Comparison of ENCODE assay signal across 24 cellular contexts in the genomic region with DNA sequence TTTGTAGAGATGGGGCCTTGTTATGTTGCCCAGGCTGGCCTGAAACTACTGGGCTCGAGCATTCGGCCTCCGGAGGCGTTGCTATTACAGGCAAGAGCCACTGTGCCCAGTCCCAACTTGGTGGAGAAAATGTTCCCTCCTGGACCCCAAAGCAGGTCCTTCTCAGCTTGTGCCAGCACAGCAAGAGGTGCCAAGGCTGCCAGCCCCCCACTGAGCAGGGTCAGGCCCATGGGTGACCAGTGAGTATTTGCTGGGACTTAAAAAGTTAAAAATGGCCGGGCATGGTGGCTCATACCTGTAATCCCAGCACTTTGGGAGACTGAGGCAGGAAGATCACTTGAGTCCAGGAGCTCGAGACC. TPM values are rescaled to one million over a fixed set of nuclear protein-coding genes. Genes with fewer than 3 reads are reported as not detected.
DNase-seq lines count a peak whose midpoint lies in the region; ATAC-seq, FAIRE-seq and TF ChIP-seq lines count a peak whose summit lies in the region.
"Had no signal": no experiment of that assay in that cellular context is flagged by ENCODE, and none has a peak within 500 bp of the region (broad histone marks: within the 10 kb centered on the region; RNA-seq: fewer than 3 reads in every experiment).

No MANE protein-coding gene starts in this region.

- peaks cover 44% of the 10 kb centered on the region for H3K79me1 ChIP-seq in trophoblast cell (ENCODE audit: low read length)

- 88% methylated on average over 6 of the region's 6 CpGs for WGBS in A549 (ENCODE audit: missing lambda C conversion rate)
- WGBS in gastroesophageal sphincter (ENCODE audit: low coverage in 1 of 2), 2 donors = 0 to 63% methylated on average over 1 to 3 of the region's 6 CpGs
- no CpG with 5 or more reads among the region's 6 CpGs for WGBS in trophoblast cell (ENCODE audit: extremely low coverage, insufficient coverage, insufficient read length)

- BruUV-seq in Panc1 (replicated peaks; lab: Mats Ljungman, UMichigan) = no TSS peak

- no peak overlapping the region for H3K18ac ChIP-seq in trophoblast cell (ENCODE audit: low read length)

- no peak overlapping the region for H4K12ac ChIP-seq in trophoblast cell (ENCODE audit: low read depth, low read length)

- peak overlapping the region; percentile 97 to 98 for H3K27ac ChIP-seq in A549
- H3K27ac ChIP-seq in Panc1 (ENCODE audit: low read length) = peak overlapping the region; percentile 88
- H3K27ac ChIP-seq in gastroesophageal sphincter = peak overlapping the region in 3 of 4 donors; percentile 97 to 100 (median 100)
- H3K27ac ChIP-seq in trophoblast cell (ENCODE audit: low read depth, low read length) = no peak overlapping the region
- H3K27ac ChIP-seq: KMS-11 had no signal

- H3K4me1 ChIP-seq in A549 = peaks cover 57% of the 10 kb centered on the region
- H3K4me1 ChIP-seq in Panc1 (ENCODE audit: control insufficient read depth, insufficient read depth, low read length) = peaks cover 59% of the 10 kb centered on the region
- H3K4me1 ChIP-seq in gastroesophageal sphincter = peaks cover 0 to 84% (median 41%) of the 10 kb centered on the region in 3 donors
- H3K4me1 ChIP-seq in trophoblast cell (ENCODE audit: control insufficient read depth in 1 of 2, insufficient read depth in 2 of 2, low read length in 2 of 2) = peaks cover 60% of the 10 kb centered on the region in 2 experiments

- peaks cover 3% of the 10 kb centered on the region; the same call in 1 of the 2 replicates for H3K36me3 ChIP-seq in Panc1 (ENCODE audit: control insufficient read depth, insufficient read depth, low read length)
- H3K36me3 ChIP-seq in gastroesophageal sphincter = peaks cover 0 to 25% of the 10 kb centered on the region in 2 donors
- H3K36me3 ChIP-seq in trophoblast cell (ENCODE audit: control insufficient read depth in 1 of 2, insufficient read depth in 2 of 2, low read length in 2 of 2) = peaks cover 14 to 16% of the 10 kb centered on the region in 2 experiments

- H3K27me3 Mint-ChIP-seq in naive thymus-derived CD8-positive, alpha-beta T cell = no peaks in the 10 kb centered on the region
- H3K27me3 Mint-ChIP-seq: activated B cell treated with CpG ODN at 0.5 μM for 24 hours had no signal

- peak overlapping the region in 1 of 10 donors; percentile 6 for H3K4me3 Mint-ChIP-seq in naive thymus-derived CD8-positive, alpha-beta T cell
- H3K4me3 Mint-ChIP-seq: activated B cell treated with CpG ODN at 0.5 μM for 24 hours, neural crest cell had no signal

- no peaks in the 10 kb centered on the region for H3K27me3 ChIP-seq in Panc1 (ENCODE audit: control insufficient read depth, insufficient read depth, low read length)
- H3K27me3 ChIP-seq in gastroesophageal sphincter = no peaks in the 10 kb centered on the region
- no peaks in the 10 kb centered on the region for H3K27me3 ChIP-seq in trophoblast cell (ENCODE audit: insufficient read depth, low read length)

- no peak for TF ChIP-seq RAD21 in A549 (conservative IDR thresholded peaks at IDR 0.05 in 1 of 2, IDR thresholded peaks at IDR 0.05 in 1 of 2)

- H4K91ac ChIP-seq in trophoblast cell (ENCODE audit: low read depth, low read length) = peak overlapping the region; percentile 31

- peak overlapping the region; percentile 48 for H2BK12ac ChIP-seq in trophoblast cell (ENCODE audit: low read length)

- intact Hi-C loops in Panc1 (cut with micrococcal nuclease; ENCODE audit: unreplicated experiment) = no loop called here

- H3K27ac Mint-ChIP-seq in naive thymus-derived CD8-positive, alpha-beta T cell = peak overlapping the region in 1 of 10 donors; percentile 65
- H3K27ac Mint-ChIP-seq: activated B cell treated with CpG ODN at 0.5 μM for 24 hours had no signal

- H2BK120ac ChIP-seq in trophoblast cell (ENCODE audit: insufficient read depth, low read length, poor library complexity) = peak overlapping the region; percentile 44

- H3K4me2 ChIP-seq in A549 (peak overlapping the region; percentile 98), trophoblast cell (ENCODE audit: low read length) (no peak overlapping the region)
- H3K4me2 ChIP-seq: KMS-11 had no signal

- ATAC-seq in A549 = no peak
- ATAC-seq in Panc1 = no peak
- no peak for ATAC-seq in gastroesophageal sphincter
- no peak for ATAC-seq in GM19463 (IDR thresholded peaks at IDR 0.05; ENCODE audit: unreplicated experiment)
- no peak for ATAC-seq in naive thymus-derived CD8-positive, alpha-beta T cell

- no peaks in the 10 kb centered on the region for H3K9me3 ChIP-seq in A549
- H3K9me3 ChIP-seq in Panc1 (ENCODE audit: control insufficient read depth, insufficient read depth, low read depth, low read length) = no peaks in the 10 kb centered on the region
- no peaks in the 10 kb centered on the region for H3K9me3 ChIP-seq in gastroesophageal sphincter
- no peaks in the 10 kb centered on the region for H3K9me3 ChIP-seq in trophoblast cell (ENCODE audit: insufficient read depth, low read depth, low read length)
- H3K9me3 ChIP-seq: SK-N-SH had no signal

- H2AFZ ChIP-seq in trophoblast cell (ENCODE audit: insufficient read depth, low read length, poor library complexity) = no peak overlapping the region
- H2AFZ ChIP-seq: GM23248 had no signal

- H3K9me3 Mint-ChIP-seq in naive thymus-derived CD8-positive, alpha-beta T cell = no peaks in the 10 kb centered on the region
- H3K9me3 Mint-ChIP-seq: activated B cell treated with CpG ODN at 0.5 μM for 24 hours, CD14-positive monocyte, neural crest cell had no signal

- TF ChIP-seq CTCF in A549 (IDR thresholded peaks at IDR 0.05) = no peak
- TF ChIP-seq CTCF in Panc1 (IDR thresholded peaks at IDR 0.05) = no peak
- TF ChIP-seq CTCF in gastroesophageal sphincter (IDR thresholded peaks at IDR 0.05) = no peak

- H4K8ac ChIP-seq in trophoblast cell (ENCODE audit: low read depth, low read length) = no peak overlapping the region

- in situ Hi-C loops in Panc1 (cut with HindIII; ENCODE audit: low pct_unique_long_range_greater_than_20kb, low sequenced_read_pairs) = no loop called here

- CTCF ChIA-PET in A549 (lab: Yijun Ruan, JAX) (interaction anchor here (0.9 to 18.4 kb wide), 9 partner anchors 13 to 102 kb away, joined by 3 to 204 read pairs (median 4); partner anchors contain the start of gene TMEM184A), Panc1 (lab: Charles Lee) (no interaction called here)

- H3K9ac ChIP-seq in trophoblast cell (ENCODE audit: low read length) = no peak overlapping the region
- H3K9ac ChIP-seq: KMS-11 had no signal

- H3K4me3 ChIP-seq in A549 (peak overlapping the region; percentile 98; the same call in 2 of the 3 replicates), Panc1 (ENCODE audit: low read depth in 2 of 2, low read length in 2 of 2) (peak overlapping the region in 1 of 2 experiments; percentile 86; a peak in 1 of 4 replicates), gastroesophageal sphincter (no peak overlapping the region), trophoblast cell (ENCODE audit: low read depth, low read length) (no peak overlapping the region)
- H3K4me3 ChIP-seq: GM23248 had no signal

- H2AK5ac ChIP-seq in trophoblast cell (ENCODE audit: low read length) = peak overlapping the region; percentile 56

- no peak overlapping the region for H3K14ac ChIP-seq in trophoblast cell (ENCODE audit: low read length)

- no peak for TF ChIP-seq POLR2A in A549 (IDR thresholded peaks at IDR 0.05; ENCODE audit: low read length)
- no peak for TF ChIP-seq POLR2A in gastroesophageal sphincter (IDR thresholded peaks at IDR 0.05)

- H3K4ac ChIP-seq in trophoblast cell (ENCODE audit: low read depth, low read length) = peak overlapping the region; percentile 78

- DNase-seq in A549 (ENCODE audit: low read depth in 1 of 2, low spot score in 1 of 2) (no peak), Panc1 (ENCODE audit: low read depth, low spot score) (no peak), trophoblast cell (no peak), DMS 273 treated with DMSO at 0.1 percent for 48 hours (lab: John Stamatoyannopoulos, UW) (no peak), SIG-M5 (lab: John Stamatoyannopoulos, UW) (no peak)
- DNase-seq in naive thymus-derived CD8-positive, alpha-beta T cell = no peak
- DNase-seq: ACHN; activated B cell treated with CpG ODN at 0.5 μM for 24 hours; activated CD4-positive, alpha-beta T cell treated with anti-CD3 and anti-CD28 coated beads, Interleukin-2, amount 50 U/mL, for 48 hours; activated gamma-delta T cell treated with Interleukin-2 at 50 U/mL for 16 hours; GF-D8; GM23248; kidney glomerular epithelial cell; NCI-H2081 treated with DMSO at 0.1 percent for 48 hours; NK-92 treated with Interleukin-12 subunit alpha and Interleukin-12 subunit beta, amount 100 ng/mL, for 24 hours; SK-N-SH had no signal

- TF ChIP-seq EP300 in A549 (IDR thresholded peaks at IDR 0.05) = no peak
- no peak for TF ChIP-seq EP300 in gastroesophageal sphincter (IDR thresholded peaks at IDR 0.05)

- no peak overlapping the region for H2BK5ac ChIP-seq in trophoblast cell (ENCODE audit: low read depth, low read length, poor library complexity)

- POLR2A ChIA-PET in A549 (lab: Yijun Ruan, JAX) = interaction anchor here (1.1 kb wide), 1 partner anchor 17 kb away, joined by 5 read pairs; no protein-coding TSS in a partner anchor
- POLR2A ChIA-PET in Panc1 (lab: Charles Lee) = interaction anchor here (0.6 to 0.7 kb wide), 6 partner anchors 8 to 423 kb away, joined by 3 to 19 read pairs (median 7); no protein-coding TSS in a partner anchor
- POLR2A ChIA-PET in naive thymus-derived CD8-positive, alpha-beta T cell (lab: Charles Lee) = interaction anchor here (1.2 to 4.3 kb wide), 3 partner anchors 9 to 30 kb away, joined by 4 to 29 read pairs (median 8); partner anchors contain the start of gene INTS1

- no peak overlapping the region for H3K23ac ChIP-seq in trophoblast cell (ENCODE audit: low read length)

- peaks cover 19 to 40% (median 35%) of the 10 kb centered on the region in 4 donors for H3K4me1 Mint-ChIP-seq in naive thymus-derived CD8-positive, alpha-beta T cell

- FAIRE-seq in A549 (lab: Jason Lieb, UNC) = no peak
- FAIRE-seq: frontal cortex, RCC 7860 had no signal

- peaks cover 30% of the 10 kb centered on the region for H3K79me2 ChIP-seq in trophoblast cell (ENCODE audit: control insufficient read depth, insufficient read depth, low read length, poor library complexity)

- H3K36me3 Mint-ChIP-seq in naive thymus-derived CD8-positive, alpha-beta T cell = peaks cover 0 to 25% (median 0%) of the 10 kb centered on the region in 3 donors

RNA-seq across cellular contexts. Expression of gene MAFK, which starts 4.6 kb away (rescaled TPM):
- 61.0 and 67.9 TPM in 2 replicates for polyA plus RNA-seq in A549 (2011; rRNA removed)
- 47.0 and 67.0 TPM in 2 replicates for polyA plus RNA-seq in A549 (2012; cell fraction: cytosol; rRNA removed)
- polyA plus RNA-seq in A549 (2012; cell fraction: nucleus; rRNA removed) = 433 and 488 TPM in 2 replicates
- polyA plus RNA-seq in A549 (2017; fragmentation: RNase III; extraction: RNeasy Plus Mini Kit Qiagen cat#74134 plus additional on column Dnase treatment) = 93.1 to 106 TPM (median 101 TPM) in 3 replicates
- 25.5 and 36.5 TPM in 2 replicates for polyA minus RNA-seq in A549 (2011; rRNA and poly(A)+ RNA removed)
- 125 TPM for total RNA-seq in Panc1 (2021; ENCODE audit: unreplicated experiment)
- polyA plus RNA-seq in Panc1 (2012; ENCODE audit: insufficient read length) = 120 TPM
- total RNA-seq in gastroesophageal sphincter = 100 to 1,000 TPM in 1 of 4 donors, 10 to 100 TPM in 3; 64.6 to 104 (median 77.0) TPM
- polyA plus RNA-seq in trophoblast cell (2013) = 55.4 and 60.1 TPM in 2 replicates
- total RNA-seq in naive thymus-derived CD8-positive, alpha-beta T cell = 10 to 100 TPM; 55.1 to 56.1 TPM
- under 1 TPM; 0.33 to 0.56 (median 0.46) TPM for polyA plus RNA-seq in naive thymus-derived CD8-positive, alpha-beta T cell

RNA-seq across cellular contexts. Expression of gene TMEM184A, which starts 20.9 kb away (rescaled TPM):
- polyA plus RNA-seq in A549 (2011; rRNA removed) (18.4 and 22.0 TPM in 2 replicates), A549 (2017; fragmentation: RNase III; extraction: RNeasy Plus Mini Kit Qiagen cat#74134 plus additional on column Dnase treatment) (14.3 to 16.1 TPM (median 15.8 TPM) in 3 replicates)
- 22.6 and 32.6 TPM in 2 replicates for polyA plus RNA-seq in A549 (2012; cell fraction: cytosol; rRNA removed)
- polyA plus RNA-seq in A549 (2012; cell fraction: nucleus; rRNA removed) = 86.6 and 140 TPM in 2 replicates
- polyA minus RNA-seq in A549 (2011; rRNA and poly(A)+ RNA removed) = 51.8 and 53.5 TPM in 2 replicates
- total RNA-seq in Panc1 (2021; ENCODE audit: unreplicated experiment) (9.2 TPM), gastroesophageal sphincter (1 to 10 TPM in 1 of 4 donors, under 1 TPM in 2, not detected in 1; 0.15 to 1.5 (median 0.31) TPM)
- polyA plus RNA-seq in Panc1 (2012; ENCODE audit: insufficient read length) = 13.7 TPM
- 10.0 and 10.7 TPM in 2 replicates for polyA plus RNA-seq in trophoblast cell (2013)
- total RNA-seq in naive thymus-derived CD8-positive, alpha-beta T cell = not detected
- under 1 TPM in 1 of 3 donors, not detected in 2; 0.04 TPM for polyA plus RNA-seq in naive thymus-derived CD8-positive, alpha-beta T cell
- total RNA-seq: activated B cell treated with CpG ODN at 0.5 μM for 24 hours, frontal cortex, GM23248, neural crest cell, pulmonary artery endothelial cell had no signal
- polyA plus RNA-seq: CD14-positive monocyte, GM23248 had no signal

RNA-seq across cellular contexts. Expression of gene INTS1, which starts 30.9 kb away (rescaled TPM):
- 14.6 and 18.4 TPM in 2 replicates for polyA plus RNA-seq in A549 (2011; rRNA removed)
- 50.9 and 73.0 TPM in 2 replicates for polyA plus RNA-seq in A549 (2012; cell fraction: cytosol; rRNA removed)
- polyA plus RNA-seq in A549 (2012; cell fraction: nucleus; rRNA removed) = 263 and 419 TPM in 2 replicates
- polyA plus RNA-seq in A549 (2017; fragmentation: RNase III; extraction: RNeasy Plus Mini Kit Qiagen cat#74134 plus additional on column Dnase treatment) = 48.0 to 48.7 TPM (median 48.1 TPM) in 3 replicates
- polyA minus RNA-seq in A549 (2011; rRNA and poly(A)+ RNA removed) = 28.4 and 51.5 TPM in 2 replicates
- total RNA-seq in Panc1 (2021; ENCODE audit: unreplicated experiment) = 173 TPM
- 196 TPM for polyA plus RNA-seq in Panc1 (2012; ENCODE audit: insufficient read length)
- total RNA-seq in gastroesophageal sphincter = 10 to 100 TPM; 29.8 to 65.5 (median 41.4) TPM
- polyA plus RNA-seq in trophoblast cell (2013) = 35.4 and 39.0 TPM in 2 replicates
- total RNA-seq in naive thymus-derived CD8-positive, alpha-beta T cell = 100 to 1,000 TPM; 129 to 136 TPM
- 10 to 100 TPM in 2 of 3 donors, 1 to 10 TPM in 1; 9.1 to 24.6 (median 18.5) TPM for polyA plus RNA-seq in naive thymus-derived CD8-positive, alpha-beta T cell

RNA-seq across cellular contexts. Expression of gene PSMG3, which starts 34.8 kb away (rescaled TPM):
- 83.9 and 89.3 TPM in 2 replicates for polyA plus RNA-seq in A549 (2011; rRNA removed)
- polyA plus RNA-seq in A549 (2012; cell fraction: cytosol; rRNA removed) = 158 and 161 TPM in 2 replicates
- 102 and 111 TPM in 2 replicates for polyA plus RNA-seq in A549 (2012; cell fraction: nucleus; rRNA removed)
- 75.9 to 81.0 TPM (median 78.3 TPM) in 3 replicates for polyA plus RNA-seq in A549 (2017; fragmentation: RNase III; extraction: RNeasy Plus Mini Kit Qiagen cat#74134 plus additional on column Dnase treatment)
- 22.6 and 32.9 TPM in 2 replicates for polyA minus RNA-seq in A549 (2011; rRNA and poly(A)+ RNA removed)
- total RNA-seq in Panc1 (2021; ENCODE audit: unreplicated experiment) = 59.4 TPM
- 81.5 TPM for polyA plus RNA-seq in Panc1 (2012; ENCODE audit: insufficient read length)
- total RNA-seq in gastroesophageal sphincter = 10 to 100 TPM; 27.7 to 36.6 (median 35.7) TPM
- polyA plus RNA-seq in trophoblast cell (2013) = 11.7 and 12.0 TPM in 2 replicates
- total RNA-seq in naive thymus-derived CD8-positive, alpha-beta T cell = 10 to 100 TPM; 24.3 to 26.1 TPM
- polyA plus RNA-seq in naive thymus-derived CD8-positive, alpha-beta T cell = 10 to 100 TPM; 43.5 to 45.8 (median 45.4) TPM
